Comparison of ENCODE assay signal across 24 cellular contexts in genomic region chr12:117360222-117360550, GRCh38. TPM values are rescaled to one million over a fixed set of nuclear protein-coding genes. Genes with fewer than 3 reads are reported as not detected.
DNase-seq lines count a peak whose midpoint lies in the region; ATAC-seq and TF ChIP-seq lines count a peak whose summit lies in the region.
"Had no signal": no experiment of that assay in that cellular context is flagged by ENCODE, and none has a peak within 500 bp of the region (broad histone marks: within the 10 kb centered on the region; RNA-seq: fewer than 3 reads in every experiment).

No MANE protein-coding gene starts in this region.

- H3K4me3 ChIP-seq in GM23338 (peak overlapping the region; percentile 93), iPS-18a (ENCODE audit: low read length) (peak overlapping the region; percentile 79), parathyroid adenoma (ENCODE audit: low read depth, low read length) (no peak overlapping the region)
- no peak overlapping the region for H3K4me3 ChIP-seq in effector memory CD4-positive, alpha-beta T cell (ENCODE audit: insufficient read depth, low read depth, low read length, poor library complexity, severe bottlenecking)
- H3K4me3 ChIP-seq: spleen had no signal

- no peak for TF ChIP-seq CTCF in GM23338 (conservative IDR thresholded peaks at IDR 0.05; ENCODE audit: low read depth in 2 of 2)
- no peak for TF ChIP-seq CTCF in WTC11 (IDR thresholded peaks at IDR 0.05)
- no peak for TF ChIP-seq CTCF in parathyroid adenoma (IDR thresholded peaks at IDR 0.05)
- no peak for TF ChIP-seq CTCF in activated CD8-positive, alpha-beta T cell treated with anti-CD3 and anti-CD28 coated beads for 36 hours (IDR thresholded peaks at IDR 0.05)

- H3K9ac ChIP-seq in iPS-18a (ENCODE audit: low read length) (no peak overlapping the region), parathyroid adenoma (no peak overlapping the region)

- H3K27me3 Mint-ChIP-seq in GM23338 (ENCODE audit: insufficient read depth, low read depth, poor library complexity) (peaks cover 57% of the 10 kb centered on the region), WTC11 (ENCODE audit: low read depth) (peaks cover 74% of the 10 kb centered on the region)
- peaks cover 41% of the 10 kb centered on the region for H3K27me3 Mint-ChIP-seq in activated CD8-positive, alpha-beta T cell treated with anti-CD3 and anti-CD28 coated beads for 36 hours

- ATAC-seq in GM23338 (peak; percentile 13; the same call in 1 of the 3 replicates), WTC11 (no peak), HG03135 (IDR thresholded peaks at IDR 0.05; ENCODE audit: unreplicated experiment) (no peak)
- no peak for ATAC-seq in activated CD8-positive, alpha-beta T cell treated with anti-CD3 and anti-CD28 coated beads for 36 hours
- ATAC-seq: activated CD4-positive, CD25-positive, alpha-beta regulatory T cell treated with anti-CD3 and anti-CD28 coated beads, Interleukin-2, amount 50 U/mL, for 24 hours; activated CD8-positive, alpha-beta memory T cell treated with anti-CD3 and anti-CD28 coated beads, Interleukin-2, amount 10 ng/mL, durations not matched to agents 7 days and 5 days had no signal

- no peaks in the 10 kb centered on the region for H3F3A ChIP-seq in GM23338 (replicated peaks; ENCODE audit: low read depth)

- H3K9me3 ChIP-seq in iPS-18a (ENCODE audit: control insufficient read depth, low read depth, low read length) (no peaks in the 10 kb centered on the region), parathyroid adenoma (ENCODE audit: control insufficient read depth, low read length) (no peaks in the 10 kb centered on the region)
- H3K9me3 ChIP-seq in effector memory CD4-positive, alpha-beta T cell (ENCODE audit: control insufficient read depth, low read length): no peaks in the 10 kb centered on the region
- H3K9me3 ChIP-seq: Caco-2, spleen had no signal

- H2AFZ ChIP-seq in GM23338: peak overlapping the region; percentile 100
- H2AFZ ChIP-seq in parathyroid adenoma: no peak overlapping the region

- intact Hi-C loops in activated CD8-positive, alpha-beta T cell treated with anti-CD3 and anti-CD28 coated beads for 36 hours (cut with micrococcal nuclease): no loop called here

- no peaks in the 10 kb centered on the region for H3K36me3 ChIP-seq in GM23338 (ENCODE audit: insufficient read depth)
- no peaks in the 10 kb centered on the region for H3K36me3 ChIP-seq in iPS-18a (ENCODE audit: control insufficient read depth, low read depth, low read length)
- H3K36me3 ChIP-seq in parathyroid adenoma (ENCODE audit: control insufficient read depth, insufficient read depth, low read length): no peaks in the 10 kb centered on the region
- H3K36me3 ChIP-seq in effector memory CD4-positive, alpha-beta T cell (ENCODE audit: control insufficient read depth, insufficient read depth, low read length): no peaks in the 10 kb centered on the region
- H3K36me3 ChIP-seq: spleen had no signal

- H3K4me1 ChIP-seq in GM23338 (ENCODE audit: insufficient read depth): peaks cover 10% of the 10 kb centered on the region
- no peaks in the 10 kb centered on the region for H3K4me1 ChIP-seq in iPS-18a (ENCODE audit: control insufficient read depth, low read depth, low read length)
- no peaks in the 10 kb centered on the region for H3K4me1 ChIP-seq in parathyroid adenoma
- no peaks in the 10 kb centered on the region for H3K4me1 ChIP-seq in effector memory CD4-positive, alpha-beta T cell (ENCODE audit: control insufficient read depth, insufficient read depth, low read length, poor library complexity, severe bottlenecking)
- H3K4me1 ChIP-seq: Caco-2, spleen had no signal

- H3K36me3 Mint-ChIP-seq in GM23338 (ENCODE audit: low read depth): no peaks in the 10 kb centered on the region
- H3K36me3 Mint-ChIP-seq in WTC11: no peaks in the 10 kb centered on the region
- H3K36me3 Mint-ChIP-seq in activated CD8-positive, alpha-beta T cell treated with anti-CD3 and anti-CD28 coated beads for 36 hours (ENCODE audit: low read depth): no peaks in the 10 kb centered on the region
- H3K36me3 Mint-ChIP-seq: activated CD8-positive, alpha-beta memory T cell treated with anti-CD3 and anti-CD28 coated beads, Interleukin-2, amount 10 ng/mL, durations not matched to agents 7 days and 5 days had no signal

- H3K4me2 ChIP-seq in GM23338 (peak overlapping the region; percentile 96), parathyroid adenoma (ENCODE audit: low read length) (peak overlapping the region; percentile 47)

- POLR2A ChIA-PET in WTC11 (lab: Charles Lee): no interaction called here
- POLR2A ChIA-PET in activated CD8-positive, alpha-beta T cell treated with anti-CD3 and anti-CD28 coated beads for 36 hours (lab: Charles Lee): no interaction called here

- peak; percentile 51 for DNase-seq in GM23338 (ENCODE audit: low spot score)
- DNase-seq in WTC11 (ENCODE audit: low spot score): peak; percentile 25
- no peak for DNase-seq in activated CD8-positive, alpha-beta T cell treated with anti-CD3 and anti-CD28 coated beads for 36 hours
- DNase-seq in effector memory CD4-positive, alpha-beta T cell: no peak
- DNase-seq in activated naive CD4-positive, alpha-beta T cell (lab: John Stamatoyannopoulos, UW): no peak
- DNase-seq: activated CD8-positive, alpha-beta memory T cell treated with anti-CD3 and anti-CD28 coated beads, Interleukin-2, amount 10 ng/mL, durations not matched to agents 7 days and 5 days; activated effector memory CD4-positive, alpha-beta T cell treated with anti-CD3 and anti-CD28 coated beads, Interleukin-2, amount 50 U/mL, for 16 hours; Caco-2; cortex of kidney; HFFc6; Karpas-422; midbrain; NCI-H146; NCI-H226; occipital lobe; spleen; T-helper 2 cell had no signal

- peaks cover 18% of the 10 kb centered on the region for H3K4me1 Mint-ChIP-seq in GM23338
- H3K4me1 Mint-ChIP-seq in WTC11: peaks cover 22% of the 10 kb centered on the region
- no peaks in the 10 kb centered on the region for H3K4me1 Mint-ChIP-seq in activated CD8-positive, alpha-beta T cell treated with anti-CD3 and anti-CD28 coated beads for 36 hours (ENCODE audit: low read depth)
- H3K4me1 Mint-ChIP-seq: activated CD8-positive, alpha-beta memory T cell treated with anti-CD3 and anti-CD28 coated beads, Interleukin-2, amount 10 ng/mL, durations not matched to agents 7 days and 5 days had no signal

- no peak overlapping the region for H3K27ac ChIP-seq in GM23338 (ENCODE audit: low read depth)
- no peak overlapping the region for H3K27ac ChIP-seq in iPS-18a (ENCODE audit: low read length)
- H3K27ac ChIP-seq in parathyroid adenoma: no peak overlapping the region
- no peak overlapping the region for H3K27ac ChIP-seq in effector memory CD4-positive, alpha-beta T cell (ENCODE audit: insufficient read depth, low read length, poor library complexity, severe bottlenecking)
- H3K27ac ChIP-seq: HL-60, spleen had no signal

- no peaks in the 10 kb centered on the region; the same call in 1 of the 2 replicates for H4K20me1 ChIP-seq in GM23338 (replicated peaks; ENCODE audit: insufficient read depth)

- H3K9me3 Mint-ChIP-seq in GM23338 (no peaks in the 10 kb centered on the region), WTC11 (no peaks in the 10 kb centered on the region)
- no peaks in the 10 kb centered on the region for H3K9me3 Mint-ChIP-seq in activated CD8-positive, alpha-beta T cell treated with anti-CD3 and anti-CD28 coated beads for 36 hours
- H3K9me3 Mint-ChIP-seq: HFFc6; stimulated activated naive CD8-positive, alpha-beta T cell treated with anti-CD3 and anti-CD28 coated beads, Interleukin-15, Interleukin-2, amounts not matched to agents 100 ng/mL and 50 ng/mL, for 24 hours had no signal

- peaks cover 73% of the 10 kb centered on the region for H3K27me3 ChIP-seq in GM23338 (ENCODE audit: insufficient read depth)
- H3K27me3 ChIP-seq in iPS-18a (ENCODE audit: control insufficient read depth, insufficient read depth, low read length): peaks cover 77% of the 10 kb centered on the region
- peaks cover 3% of the 10 kb centered on the region for H3K27me3 ChIP-seq in parathyroid adenoma (ENCODE audit: control insufficient read depth, insufficient read depth, low read length)
- peaks cover 6% of the 10 kb centered on the region for H3K27me3 ChIP-seq in effector memory CD4-positive, alpha-beta T cell (replicated peaks; ENCODE audit: control insufficient read depth, insufficient read depth, low read length, poor library complexity, severe bottlenecking)

- peak overlapping the region; percentile 86 for H3K4me3 Mint-ChIP-seq in GM23338
- peak overlapping the region; percentile 82 for H3K4me3 Mint-ChIP-seq in WTC11
- H3K4me3 Mint-ChIP-seq in activated CD8-positive, alpha-beta T cell treated with anti-CD3 and anti-CD28 coated beads for 36 hours: no peak overlapping the region
- H3K4me3 Mint-ChIP-seq: activated CD8-positive, alpha-beta memory T cell treated with anti-CD3 and anti-CD28 coated beads, Interleukin-2, amount 10 ng/mL, durations not matched to agents 7 days and 5 days; HFFc6; stimulated activated naive CD8-positive, alpha-beta T cell treated with anti-CD3 and anti-CD28 coated beads, Interleukin-15, Interleukin-2, amounts not matched to agents 100 ng/mL and 50 ng/mL, for 24 hours had no signal

- no peaks in the 10 kb centered on the region for H3K79me2 ChIP-seq in GM23338 (replicated peaks; ENCODE audit: insufficient read depth)
- no peaks in the 10 kb centered on the region for H3K79me2 ChIP-seq in parathyroid adenoma

- CTCF ChIA-PET in WTC11 (lab: Charles Lee): interaction anchor here (1.0 to 3.9 kb wide), 11 partner anchors 30 to 477 kb away, joined by 3 to 25 read pairs (median 5); no protein-coding TSS in a partner anchor
- CTCF ChIA-PET in activated CD8-positive, alpha-beta T cell treated with anti-CD3 and anti-CD28 coated beads for 36 hours (lab: Charles Lee): no interaction called here

- H3K27ac Mint-ChIP-seq in GM23338 (no peak overlapping the region), WTC11 (no peak overlapping the region)
- no peak overlapping the region for H3K27ac Mint-ChIP-seq in activated CD8-positive, alpha-beta T cell treated with anti-CD3 and anti-CD28 coated beads for 36 hours
- H3K27ac Mint-ChIP-seq: activated CD8-positive, alpha-beta memory T cell treated with anti-CD3 and anti-CD28 coated beads, Interleukin-2, amount 10 ng/mL, durations not matched to agents 7 days and 5 days; HFFc6; stimulated activated naive CD8-positive, alpha-beta T cell treated with anti-CD3 and anti-CD28 coated beads, Interleukin-15, Interleukin-2, amounts not matched to agents 100 ng/mL and 50 ng/mL, for 24 hours had no signal

- H3K9me2 ChIP-seq in GM23338 (ENCODE audit: insufficient read depth): no peaks in the 10 kb centered on the region

TF ChIP-seq in GM23338, 12 proteins besides CTCF, POLR2A, EP300 and RAD21 (continues in another document):
- TF ChIP-seq EZH2phosphoT487 (IDR thresholded peaks at IDR 0.05; ENCODE audit: unreplicated experiment) (no peak), JUNB (IDR thresholded peaks at IDR 0.05; ENCODE audit: unreplicated experiment) (no peak)

TF ChIP-seq in WTC11, 78 proteins besides CTCF, POLR2A, EP300 and RAD21 (continues in another document):
- TF ChIP-seq NR1H2 (CRISPR knock-in tag; IDR thresholded peaks at IDR 0.05) (no peak), MYBL2 (CRISPR knock-in tag; IDR thresholded peaks at IDR 0.05) (no peak)

RNA-seq across cellular contexts. Expression of gene NOS1, which starts 1.2 kb away (rescaled TPM):
- 3.0 and 4.4 TPM in 2 replicates for total RNA-seq in GM23338 (2014; rRNA removed; shearing (Covaris generic))
- polyA plus RNA-seq in GM23338 (2016; fragmentation: Nextera tagmentation; extraction: Ambion mirVana): 0.63 and 0.64 TPM in 2 replicates
- 4.0 to 4.8 TPM (median 4.5 TPM) in 3 replicates for total RNA-seq in WTC11 (2021)
- total RNA-seq in activated CD8-positive, alpha-beta T cell treated with anti-CD3 and anti-CD28 coated beads for 36 hours: not detected
- total RNA-seq: activated CD8-positive, alpha-beta memory T cell treated with anti-CD3 and anti-CD28 coated beads, Interleukin-2, amount 10 ng/mL, durations not matched to agents 7 days and 5 days; Caco-2; HFFc6 had no signal
- polyA plus RNA-seq: fibroblast of lung had no signal

Comparison
In these comparisons a context has a peak if more than half of its experiments do, and no peak if none do; other contexts are left out.
1. DNase-seq: peak in GM23338 (single experiment) and WTC11 (single experiment); none in activated CD8-positive, alpha-beta T cell treated with anti-CD3 and anti-CD28 coated beads for 36 hours (single experiment), effector memory CD4-positive, alpha-beta T cell (0 of 3) and activated naive CD4-positive, alpha-beta T cell (0 of 4).
2. H3K4me3 ChIP-seq: peak in GM23338 (single experiment) and iPS-18a (single experiment); none in parathyroid adenoma (single experiment) and effector memory CD4-positive, alpha-beta T cell (single experiment).